ENCODE assay signal across 14 cellular contexts in the genomic region with DNA sequence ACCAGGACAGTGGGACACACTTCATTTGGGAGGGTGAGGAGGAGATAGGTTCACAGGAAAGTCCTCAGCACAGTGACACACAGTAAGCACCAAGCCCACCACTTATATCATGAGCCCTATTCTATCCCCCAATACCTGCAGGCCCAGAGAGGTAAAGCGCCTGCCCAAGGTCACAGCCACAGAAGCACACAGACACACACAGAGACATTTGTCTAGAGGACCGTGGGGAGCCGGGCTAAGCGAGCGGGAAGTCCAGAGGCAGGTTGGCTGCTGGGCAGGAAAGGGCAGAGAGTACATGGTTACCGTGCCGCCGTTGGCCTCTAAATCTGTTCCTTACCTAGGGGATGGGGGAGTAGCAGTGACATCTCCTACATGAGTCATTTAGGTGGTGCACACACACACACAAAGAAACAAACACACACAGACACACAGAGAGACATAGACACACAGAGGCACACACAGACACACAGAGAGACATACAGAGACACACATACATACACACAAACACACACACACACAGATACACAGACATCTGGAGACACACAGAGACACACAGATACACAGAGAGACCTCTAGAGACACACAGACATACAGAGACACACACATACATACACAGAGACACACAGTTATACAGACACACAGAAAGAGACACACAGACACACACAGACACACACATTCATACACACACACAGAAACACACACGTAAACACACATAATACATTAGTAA.
"Had no signal": no experiment of that assay in that cellular context is flagged by ENCODE, and none has a peak within 500 bp of the region (broad histone marks: within the 10 kb centered on the region; RNA-seq: fewer than 3 reads in every experiment).

No MANE protein-coding gene starts in this region.

- H3K9me3 ChIP-seq: colonic mucosa, pancreas, transverse colon had no signal

- H3K27ac ChIP-seq: cardiac muscle cell, colonic mucosa, neural progenitor cell, pancreas, transverse colon, WERI-Rb-1 had no signal

- H3K36me3 ChIP-seq: cardiac muscle cell, colonic mucosa, neural progenitor cell, pancreas, transverse colon, WERI-Rb-1 had no signal

- H3K4me2 ChIP-seq: neural progenitor cell had no signal

- H2AFZ ChIP-seq: neural progenitor cell had no signal

- FAIRE-seq: astrocyte, pancreas had no signal

- ATAC-seq: activated CD4-positive, alpha-beta T cell treated with anti-CD3 and anti-CD28 coated beads for 36 hours; pancreas had no signal

- DNase-seq: activated CD4-positive, alpha-beta memory T cell treated with anti-CD3 and anti-CD28 coated beads, Interleukin-2, amount 10 ng/mL, durations not matched to agents 7 days and 5 days; activated CD4-positive, alpha-beta T cell treated with anti-CD3 and anti-CD28 coated beads for 36 hours; activated naive CD8-positive, alpha-beta T cell treated with anti-CD3 and anti-CD28 coated beads, Interleukin-2, amount 10 ng/mL, durations not matched to agents 7 days and 5 days; activated T-cell treated with anti-CD3 and anti-CD28 coated beads, Interleukin-2, amount 50 U/mL, for 48 hours; colonic mucosa; foreskin melanocyte; retina; T-helper 1 cell; transverse colon; WERI-Rb-1 had no signal

- H3K9ac ChIP-seq: neural progenitor cell had no signal

- H3K27me3 ChIP-seq: cardiac muscle cell, colonic mucosa, neural progenitor cell, pancreas, transverse colon had no signal

- H3K4me3 ChIP-seq: cardiac muscle cell, colonic mucosa, neural progenitor cell, pancreas, transverse colon had no signal
